ENCODE assay signal across 21 cellular contexts in the genomic region with DNA sequence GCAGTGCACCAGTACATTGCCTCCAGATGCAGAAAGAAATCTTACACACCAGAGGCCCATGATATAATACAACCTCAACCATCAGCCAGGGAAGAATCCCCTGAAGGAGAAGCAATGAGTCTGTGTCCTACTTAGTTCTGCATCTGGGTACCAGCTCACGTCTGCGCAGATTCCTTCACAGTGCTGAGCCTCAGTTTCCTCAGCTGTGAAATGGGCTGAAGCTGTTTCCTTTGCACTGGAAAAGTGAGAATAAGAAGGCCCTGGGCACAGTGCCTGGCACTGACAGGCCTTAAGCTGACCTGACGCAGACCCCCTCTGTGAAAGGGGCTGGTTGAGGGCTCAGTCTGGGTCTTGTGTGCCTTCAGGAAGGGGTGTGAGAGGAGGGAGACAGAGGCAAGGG. TPM values are rescaled to one million over a fixed set of nuclear protein-coding genes. Genes with fewer than 3 reads are reported as not detected.
DNase-seq lines count a peak whose midpoint lies in the region; ATAC-seq and TF ChIP-seq lines count a peak whose summit lies in the region.
"Had no signal": no experiment of that assay in that cellular context is flagged by ENCODE, and none has a peak within 500 bp of the region (broad histone marks: within the 10 kb centered on the region; RNA-seq: fewer than 3 reads in every experiment).

No MANE protein-coding gene starts in this region.

- TF ChIP-seq CTCF in dorsolateral prefrontal cortex (IDR thresholded peaks at IDR 0.05 in 54 of 56, conservative IDR thresholded peaks at IDR 0.05 in 2 of 56; ENCODE audit: low read depth in 1 of 56, partially characterized antibody in 56 of 56) (no peak), neural progenitor cell (IDR thresholded peaks at IDR 0.05) (no peak), colonic mucosa (IDR thresholded peaks at IDR 0.05) (no peak)

- H3K4me3 Mint-ChIP-seq in neural progenitor cell, result no peak overlapping the region
- H3K4me3 Mint-ChIP-seq: CD4-positive, CD25-positive, alpha-beta regulatory T cell; CD8-positive, alpha-beta memory T cell; H9 had no signal

- intact Hi-C loops in Right ventricle myocardium superior (cut with DNase I), result no loop called here
- intact Hi-C loops in cardiac septum (cut with DNase I), result no loop called here
- intact Hi-C loops in dorsolateral prefrontal cortex (cut with DNase I), result no loop called here
- intact Hi-C loops in colonic mucosa (cut with DNase I), result no loop called here

- no peaks in the 10 kb centered on the region for H3K36me3 Mint-ChIP-seq in neural progenitor cell
- H3K36me3 Mint-ChIP-seq: CD4-positive, CD25-positive, alpha-beta regulatory T cell; CD8-positive, alpha-beta memory T cell had no signal

- H3K27ac ChIP-seq in dorsolateral prefrontal cortex, result peak overlapping the region in 37 of 59 donors; percentile 2 to 79 (median 62)
- no peak overlapping the region for H3K27ac ChIP-seq in neural progenitor cell
- H3K27ac ChIP-seq in colonic mucosa, result no peak overlapping the region
- H3K27ac ChIP-seq: 22Rv1, A549, HL-60 had no signal

- H3K27me3 Mint-ChIP-seq in neural progenitor cell (ENCODE audit: insufficient read depth, low read depth), result peaks cover 13% of the 10 kb centered on the region
- H3K27me3 Mint-ChIP-seq: CD4-positive, CD25-positive, alpha-beta regulatory T cell; CD8-positive, alpha-beta memory T cell had no signal

- H3K4me1 Mint-ChIP-seq in neural progenitor cell, result peaks cover 5% of the 10 kb centered on the region
- H3K4me1 Mint-ChIP-seq: CD4-positive, CD25-positive, alpha-beta regulatory T cell; CD8-positive, alpha-beta memory T cell; H9 had no signal

- H3K27ac Mint-ChIP-seq in neural progenitor cell, result peak overlapping the region; percentile 78
- H3K27ac Mint-ChIP-seq: CD4-positive, CD25-positive, alpha-beta regulatory T cell; CD8-positive, alpha-beta memory T cell had no signal

- H3K79me2 ChIP-seq in neural progenitor cell (ENCODE audit: low read depth), result no peaks in the 10 kb centered on the region

- H3K9me3 Mint-ChIP-seq in neural progenitor cell, result no peaks in the 10 kb centered on the region
- H3K9me3 Mint-ChIP-seq: CD8-positive, alpha-beta memory T cell; H9 had no signal

- ATAC-seq in Right ventricle myocardium superior (ENCODE audit: poor library complexity), result no peak
- ATAC-seq: GM12878 had no signal

- no peak overlapping the region for H3K4me2 ChIP-seq in neural progenitor cell
- H3K4me2 ChIP-seq: A549 had no signal

- no peak overlapping the region for H3K9ac ChIP-seq in neural progenitor cell
- no peak overlapping the region for H3K9ac ChIP-seq in colonic mucosa (ENCODE audit: low read depth in 2 of 2, low read length in 2 of 2)

- H3K4me3 ChIP-seq in dorsolateral prefrontal cortex, result no peak overlapping the region
- H3K4me3 ChIP-seq in neural progenitor cell, result no peak overlapping the region
- H3K4me3 ChIP-seq in colonic mucosa, result no peak overlapping the region
- H3K4me3 ChIP-seq: A549, GM12878 had no signal

- H3K4me1 ChIP-seq in neural progenitor cell (no peaks in the 10 kb centered on the region), colonic mucosa (no peaks in the 10 kb centered on the region)
- H3K4me1 ChIP-seq: A549 had no signal

- peak; percentile 1 for DNase-seq in Right ventricle myocardium superior
- no peak for DNase-seq in cardiac septum (ENCODE audit: low spot score)
- DNase-seq in dorsolateral prefrontal cortex, result no peak
- no peak for DNase-seq in neural progenitor cell (ENCODE audit: low spot score)
- DNase-seq in colonic mucosa, result no peak
- DNase-seq in NOMO-1 treated with DMSO at 0.1 percent for 48 hours (lab: John Stamatoyannopoulos, UW; ENCODE audit: unreplicated experiment), result no peak
- no peak for DNase-seq in NCI-H1105 treated with DMSO at 0.1 percent for 48 hours (lab: John Stamatoyannopoulos, UW)
- DNase-seq: CD4-positive, CD25-positive, alpha-beta regulatory T cell; CD8-positive, alpha-beta memory T cell; COR-L47; DMS 273 treated with DMSO at 0.1 percent for 48 hours; DMS53; DND-41; EL; H9; IMR-90 had no signal

- H3K27me3 ChIP-seq in dorsolateral prefrontal cortex (no peaks in the 10 kb centered on the region), neural progenitor cell (no peaks in the 10 kb centered on the region), colonic mucosa (no peaks in the 10 kb centered on the region)

- H2AFZ ChIP-seq in neural progenitor cell (replicated peaks), result no peak overlapping the region

- no peaks in the 10 kb centered on the region for H3K36me3 ChIP-seq in neural progenitor cell
- H3K36me3 ChIP-seq in colonic mucosa, result no peaks in the 10 kb centered on the region

- no peaks in the 10 kb centered on the region for H3F3A ChIP-seq in neural progenitor cell (ENCODE audit: low read depth)

- no peaks in the 10 kb centered on the region for H4K20me1 ChIP-seq in neural progenitor cell (ENCODE audit: low read depth)

- H3K9me3 ChIP-seq in neural progenitor cell (ENCODE audit: low read depth), result no peaks in the 10 kb centered on the region
- H3K9me3 ChIP-seq in colonic mucosa, result no peaks in the 10 kb centered on the region
- H3K9me3 ChIP-seq: A549 had no signal

RNA-seq across cellular contexts. Expression of a gene that starts 20.7 kb away (rescaled TPM):
- not detected for total RNA-seq in Right ventricle myocardium superior
- 0.13 TPM for total RNA-seq in cardiac septum
- total RNA-seq in dorsolateral prefrontal cortex, result 100 to 1,000 TPM in 119 of 120 experiments, 10 to 100 TPM in 1; 87.6 to 447 (median 301) TPM
- total RNA-seq in neural progenitor cell (ENCODE audit: low replicate concordance), result 0.03 TPM in 1 of 2 replicates, not detected in the other
- under 1 TPM; 0.07 to 0.11 TPM for total RNA-seq in colonic mucosa
- total RNA-seq: CD4-positive, CD25-positive, alpha-beta regulatory T cell; CD8-positive, alpha-beta memory T cell; G401; GM12878 had no signal

Comparison
In these comparisons a context has a peak if more than half of its experiments do, and no peak if none do; other contexts are left out.
1. H3K27ac ChIP-seq: peak in dorsolateral prefrontal cortex (37 of 59); none in neural progenitor cell (single experiment) and colonic mucosa (single experiment).
2. RNA of a gene that starts 20.7 kb away (total RNA-seq): 87.6 to 447 TPM in dorsolateral prefrontal cortex; 0.13 TPM in cardiac septum (single experiment), 0.07 to 0.11 TPM in colonic mucosa, not detected in Right ventricle myocardium superior (single experiment) and 0.03 TPM in neural progenitor cell; every median in the first group is over 10 times any median in the second.